Comparison of ENCODE assay signal across 24 cellular contexts in the genomic region with DNA sequence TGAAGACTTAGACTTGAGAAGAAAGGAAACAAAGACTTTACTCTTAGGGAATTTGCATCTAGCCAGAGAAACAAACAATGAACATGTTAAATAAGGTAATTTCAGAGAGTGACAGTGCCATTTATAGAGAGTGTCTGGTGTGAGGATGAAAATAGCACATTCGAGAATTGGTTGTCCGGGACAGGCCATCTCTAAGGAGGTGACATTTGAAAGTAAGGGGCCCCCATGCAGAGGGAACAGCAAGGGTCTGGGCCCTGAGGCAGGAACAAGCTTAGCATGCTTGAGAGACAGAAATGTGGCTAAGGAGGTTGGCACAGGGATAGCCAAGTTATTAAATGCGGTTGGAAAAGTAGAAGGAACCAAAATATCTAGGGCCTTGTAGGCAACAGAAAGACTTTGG. TPM values are rescaled to one million over a fixed set of nuclear protein-coding genes. Genes with fewer than 3 reads are reported as not detected.
"Had no signal": no experiment of that assay in that cellular context is flagged by ENCODE, and none has a peak within 500 bp of the region (broad histone marks: within the 10 kb centered on the region; RNA-seq: fewer than 3 reads in every experiment).

No MANE protein-coding gene starts in this region.

- DNase-seq: KBM-7; MV-4-11; NCI-H1048; NCI-H1105; NCI-H1417; NCI-H1436 treated with DMSO at 0.1 percent for 48 hours; NCI-H1694; NCI-H187 treated with DMSO at 0.1 percent for 48 hours; NCI-H2029 treated with DMSO at 0.1 percent for 48 hours; NCI-H2171 treated with DMSO at 0.1 percent for 48 hours; NCI-H345; NCI-H446 treated with DMSO at 0.1 percent for 48 hours; NCI-H510A treated with DMSO at 0.1 percent for 48 hours; NCI-H69; NCI-H774; NK-92 treated with Interleukin-12 subunit alpha and Interleukin-12 subunit beta, amount 100 ng/mL, for 24 hours; PC-3; SHP77 treated with DMSO at 0.1 percent for 48 hours; SJCRH30; T-helper 1 cell had no signal

- H3K4me3 ChIP-seq: SJCRH30 had no signal

- H3K36me3 ChIP-seq: SJCRH30 had no signal

- H3K27ac ChIP-seq: RWPE1, SJCRH30 had no signal

- ATAC-seq: Panc1, PC-3, SK-N-SH treated with all-trans-retinoic acid at 6 μM for 48 hours had no signal

- H3K9me3 ChIP-seq: SJCRH30 had no signal

- H3K27me3 ChIP-seq: SJCRH30 had no signal

RNA-seq across cellular contexts. Expression of a gene that starts 48.1 kb away (rescaled TPM):
- total RNA-seq: MCF 10A had no signal
